1 cellular context compared by ENCODE assay signal in the genomic region with DNA sequence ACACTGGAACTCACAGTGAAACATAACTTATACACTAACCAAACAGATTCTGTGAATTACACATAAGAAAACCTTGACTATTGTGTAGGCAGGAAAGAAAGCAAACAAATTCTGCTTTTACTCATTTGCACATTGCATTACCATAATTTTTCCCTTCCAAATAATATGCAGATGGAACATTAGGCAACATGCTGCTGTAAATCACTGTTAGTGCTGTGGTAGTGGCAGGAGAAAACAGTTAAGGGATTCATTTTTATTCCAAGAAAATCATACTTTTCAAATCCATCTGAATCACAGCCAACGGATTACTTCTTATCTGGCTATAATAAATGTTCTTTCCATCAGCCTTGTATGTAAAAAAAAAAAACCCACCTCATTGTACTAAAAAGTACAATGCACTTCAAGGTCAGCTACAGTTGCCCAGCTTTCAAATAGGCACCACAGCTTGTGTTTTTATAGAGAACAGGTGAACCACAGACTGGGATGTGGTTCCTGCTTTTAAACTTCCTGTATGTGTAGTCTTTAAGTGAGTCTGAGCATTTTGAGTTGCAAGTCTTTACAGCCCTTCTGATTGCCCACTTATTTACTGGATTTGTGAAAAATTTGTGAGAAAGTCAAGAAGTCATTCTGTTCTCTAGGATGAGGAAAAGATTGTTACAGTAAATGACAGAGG.
TF ChIP-seq lines count a peak whose summit lies in the region.

No MANE protein-coding gene starts in this region.

TF ChIP-seq in WTC11, 78 proteins besides CTCF, POLR2A, EP300 and RAD21 (continued from another document):
- TF ChIP-seq NR2C2 (CRISPR knock-in tag; IDR thresholded peaks at IDR 0.05) = no peak
- TF ChIP-seq CREB1 (CRISPR knock-in tag; IDR thresholded peaks at IDR 0.05) = no peak
- TF ChIP-seq, protein P1, sequence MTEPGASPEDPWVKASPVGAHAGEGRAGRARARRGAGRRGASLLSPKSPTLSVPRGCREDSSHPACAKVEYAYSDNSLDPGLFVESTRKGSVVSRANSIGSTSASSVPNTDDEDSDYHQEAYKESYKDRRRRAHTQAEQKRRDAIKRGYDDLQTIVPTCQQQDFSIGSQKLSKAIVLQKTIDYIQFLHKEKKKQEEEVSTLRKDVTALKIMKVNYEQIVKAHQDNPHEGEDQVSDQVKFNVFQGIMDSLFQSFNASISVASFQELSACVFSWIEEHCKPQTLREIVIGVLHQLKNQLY (CRISPR knock-in tag; IDR thresholded peaks at IDR 0.05) = no peak
- TF ChIP-seq ZNF232 (CRISPR knock-in tag; IDR thresholded peaks at IDR 0.05) = no peak
- no peak for TF ChIP-seq NR3C1 (CRISPR knock-in tag; conservative IDR thresholded peaks at IDR 0.05; ENCODE audit: low read depth)
TF ChIP-seq in WTC11: peak in this region for 0.
